In genomic region chr5:145158654-145159199, GRCh38 we compare ENCODE assay signal across 28 cellular contexts.
DNase-seq lines count a peak whose midpoint lies in the region; ATAC-seq, FAIRE-seq and TF ChIP-seq lines count a peak whose summit lies in the region.
"Had no signal": no experiment of that assay in that cellular context is flagged by ENCODE, and none has a peak within 500 bp of the region (broad histone marks: within the 10 kb centered on the region; RNA-seq: fewer than 3 reads in every experiment).

No MANE protein-coding gene starts in this region.

- dilution Hi-C loops in IMR-90 (cut with HindIII; ENCODE audit: low sequenced_read_pairs, unreplicated experiment): no loop called here

- H3K18ac ChIP-seq in IMR-90 (ENCODE audit: low read depth, low read length): peak overlapping the region; percentile 35

- peak overlapping the region; percentile 20; the same call in 1 of the 2 replicates for H2BK120ac ChIP-seq in IMR-90 (ENCODE audit: low read depth, low read length)

- H3K9me3 ChIP-seq in IMR-90 (ENCODE audit: control insufficient read depth, insufficient read depth, low read length) (no peaks in the 10 kb centered on the region), iPS-18c (ENCODE audit: control insufficient read depth, insufficient read depth, low read length) (peaks cover 2% of the 10 kb centered on the region), pancreas (no peaks in the 10 kb centered on the region)
- H3K9me3 ChIP-seq: adrenal gland, body of pancreas, Caco-2, left lung, Peyer's patch, thyroid gland had no signal

- H3K4me1 ChIP-seq in IMR-90 (ENCODE audit: control insufficient read depth, insufficient read depth, low read length) (peaks cover 4% of the 10 kb centered on the region; the same call in 1 of the 2 replicates), pancreas (peaks cover 0 to 2% (median 0%) of the 10 kb centered on the region in 3 donors)
- H3K4me1 ChIP-seq: adrenal gland, body of pancreas, left lung, Peyer's patch, thyroid gland had no signal

- H3K9me1 ChIP-seq in IMR-90 (ENCODE audit: insufficient read depth, low read length): no peaks in the 10 kb centered on the region

- peak overlapping the region; percentile 36 for H3K4me3 Mint-ChIP-seq in WTC11
- H3K4me3 Mint-ChIP-seq: activated CD4-positive, alpha-beta T cell treated with anti-CD3 and anti-CD28 coated beads, Interleukin-2, amount 10 ng/mL, durations not matched to agents 24 days and 14 days; activated naive CD4-positive, alpha-beta T cell treated with anti-CD3 and anti-CD28 coated beads for 36 hours; activated T-helper 1 cell treated with anti-CD3 and anti-CD28 coated beads, Interleukin-12 subunit alpha, Interleukin-12 subunit beta, Interleukin-2, Interleukin-4 antibody, amounts not matched to agents 30 ng/mL and 10 ng/mL and 1 ng/mL, durations not matched to agents 14 hours and 24 hours and 36 hours; immature natural killer cell; stimulated activated naive CD8-positive, alpha-beta T cell treated with anti-CD3 and anti-CD28 coated beads, Interleukin-15, Interleukin-2, amounts not matched to agents 100 ng/mL and 50 ng/mL, for 24 hours had no signal

- POLR2A ChIA-PET in IMR-90 (lab: Charles Lee; ENCODE audit: unreplicated experiment): interaction anchor here (0.7 kb wide), 1 partner anchor 918 kb away, joined by 3 read pairs; no protein-coding TSS in a partner anchor
- POLR2A ChIA-PET in WTC11 (lab: Charles Lee): no interaction called here

- in situ Hi-C loops in IMR-90 (cut with MboI; ENCODE audit: low sequenced_read_pairs): no loop called here

- BruUV-seq in IMR-90 (replicated peaks; lab: Mats Ljungman, UMichigan): no TSS peak

- TF ChIP-seq POLR2A in IMR-90 (IDR thresholded peaks at IDR 0.05; ENCODE audit: low read depth, low read length): no peak

- H3K4me2 ChIP-seq in IMR-90 (ENCODE audit: low read depth, low read length): peak overlapping the region; percentile 72

- no peak overlapping the region for H2AK5ac ChIP-seq in IMR-90 (ENCODE audit: low read depth, low read length)

- no peak overlapping the region for H2BK20ac ChIP-seq in IMR-90 (ENCODE audit: low read depth, low read length)

- H4K91ac ChIP-seq in IMR-90 (ENCODE audit: insufficient read depth, low read depth, low read length): no peak overlapping the region

- H3K56ac ChIP-seq in IMR-90 (ENCODE audit: extremely low read depth, insufficient read depth, low read length): no peak overlapping the region

- no CpG with 5 or more reads among the region's 5 CpGs for WGBS in IMR-90 (ENCODE audit: extremely low coverage in 2 of 2, insufficient read length in 1 of 2), 2 experiments
- 25 to 26% methylated on average over 5 of the region's 5 CpGs for WGBS in pancreas, 2 donors

- H3K36me3 ChIP-seq in IMR-90 (ENCODE audit: control insufficient read depth, insufficient read depth, low read length) (no peaks in the 10 kb centered on the region), pancreas (no peaks in the 10 kb centered on the region)
- H3K36me3 ChIP-seq: adrenal gland, left lung, Peyer's patch, thyroid gland, WERI-Rb-1 had no signal

- H3K27ac ChIP-seq in IMR-90 (ENCODE audit: insufficient read depth, low read length): no peak overlapping the region
- H3K27ac ChIP-seq in pancreas: no peak overlapping the region
- H3K27ac ChIP-seq: adrenal gland, body of pancreas, C4-2B, left lung, Peyer's patch, thyroid gland, WERI-Rb-1 had no signal

- no peak for ATAC-seq in IMR-90 (ENCODE audit: low read depth)
- peak; percentile 81 for ATAC-seq in WTC11
- peak in 3 of 4 donors; percentile 33 to 61 (median 60) for ATAC-seq in pancreas
- no peak for ATAC-seq in HG03354 (IDR thresholded peaks at IDR 0.05; ENCODE audit: poor library complexity, severe bottlenecking, unreplicated experiment)
- ATAC-seq: body of pancreas, HCT116, left lung had no signal

- no peak overlapping the region for H4K5ac ChIP-seq in IMR-90 (ENCODE audit: low read depth, low read length)

- H2BK15ac ChIP-seq in IMR-90 (ENCODE audit: low read depth, low read length): no peak overlapping the region

- no peak overlapping the region for H3K4me3 ChIP-seq in IMR-90 (ENCODE audit: insufficient read depth, low read depth, low read length)
- 0 out of 2 replicates have a peak overlapping the region, but pooled peaks have one; percentile 17 for H3K4me3 ChIP-seq in iPS-18c (ENCODE audit: insufficient read depth, low read depth, low read length)
- no peak overlapping the region for H3K4me3 ChIP-seq in pancreas
- H3K4me3 ChIP-seq: adrenal gland, body of pancreas, left lung, Peyer's patch, thyroid gland had no signal

- H3K79me1 ChIP-seq in IMR-90 (ENCODE audit: low read depth in 1 of 2, low read length in 2 of 2): no peaks in the 10 kb centered on the region

- no peaks in the 10 kb centered on the region for H4K20me1 ChIP-seq in IMR-90 (ENCODE audit: insufficient read depth, low read length)

- no peak overlapping the region for H2AFZ ChIP-seq in IMR-90 (replicated peaks; ENCODE audit: low read length, poor library complexity)

- H2BK5ac ChIP-seq in IMR-90 (ENCODE audit: low read depth, low read length, poor library complexity, severe bottlenecking): no peak overlapping the region

- intact Hi-C loops in IMR-90 (cut with micrococcal nuclease) (no loop called here), pancreas (cut with DNase I) (no loop called here)

- no peak for TF ChIP-seq RAD21 in IMR-90 (IDR thresholded peaks at IDR 0.05; ENCODE audit: low read length)

- no peak overlapping the region for H2AK9ac ChIP-seq in IMR-90 (replicated peaks; ENCODE audit: low read depth, low read length, poor library complexity)

- CTCF ChIA-PET in IMR-90 (lab: Yijun Ruan, JAX) (interaction anchor here (0.6 kb wide), 1 partner anchor 261 kb away, joined by 7 read pairs; no protein-coding TSS in a partner anchor), WTC11 (lab: Charles Lee) (no interaction called here)

- H3K4ac ChIP-seq in IMR-90 (ENCODE audit: low read depth, low read length): no peak overlapping the region

- no peaks in the 10 kb centered on the region for H3K36me3 Mint-ChIP-seq in WTC11
- H3K36me3 Mint-ChIP-seq: immature natural killer cell had no signal

- H3K27me3 Mint-ChIP-seq in WTC11 (ENCODE audit: low read depth): peaks cover 25% of the 10 kb centered on the region
- H3K27me3 Mint-ChIP-seq: activated CD4-positive, alpha-beta T cell treated with anti-CD3 and anti-CD28 coated beads, Interleukin-2, amount 10 ng/mL, durations not matched to agents 24 days and 14 days; stimulated activated naive CD8-positive, alpha-beta T cell treated with anti-CD3 and anti-CD28 coated beads, Interleukin-15, Interleukin-2, amounts not matched to agents 100 ng/mL and 50 ng/mL, for 24 hours had no signal

- peak overlapping the region; percentile 94 for H3K27ac Mint-ChIP-seq in WTC11
- H3K27ac Mint-ChIP-seq: activated CD4-positive, alpha-beta T cell treated with anti-CD3 and anti-CD28 coated beads, Interleukin-2, amount 10 ng/mL, durations not matched to agents 24 days and 14 days; activated naive CD4-positive, alpha-beta T cell treated with anti-CD3 and anti-CD28 coated beads for 36 hours; activated T-helper 1 cell treated with anti-CD3 and anti-CD28 coated beads, Interleukin-12 subunit alpha, Interleukin-12 subunit beta, Interleukin-2, Interleukin-4 antibody, amounts not matched to agents 30 ng/mL and 10 ng/mL and 1 ng/mL, durations not matched to agents 14 hours and 24 hours and 36 hours; immature natural killer cell; stimulated activated naive CD8-positive, alpha-beta T cell treated with anti-CD3 and anti-CD28 coated beads, Interleukin-15, Interleukin-2, amounts not matched to agents 100 ng/mL and 50 ng/mL, for 24 hours had no signal

- H4K8ac ChIP-seq in IMR-90 (ENCODE audit: low read depth in 2 of 2, low read length in 2 of 2): no peak overlapping the region

- H3K27me3 ChIP-seq in IMR-90 (ENCODE audit: control insufficient read depth, insufficient read depth, low read length) (no peaks in the 10 kb centered on the region), pancreas (no peaks in the 10 kb centered on the region)
- H3K27me3 ChIP-seq: adrenal gland, body of pancreas, dorsolateral prefrontal cortex, left lung, Peyer's patch, thyroid gland had no signal

- H3K9me3 Mint-ChIP-seq in WTC11: no peaks in the 10 kb centered on the region
- H3K9me3 Mint-ChIP-seq: activated CD4-positive, alpha-beta T cell treated with anti-CD3 and anti-CD28 coated beads, Interleukin-2, amount 10 ng/mL, durations not matched to agents 24 days and 14 days; activated T-helper 1 cell treated with anti-CD3 and anti-CD28 coated beads, Interleukin-12 subunit alpha, Interleukin-12 subunit beta, Interleukin-2, Interleukin-4 antibody, amounts not matched to agents 30 ng/mL and 10 ng/mL and 1 ng/mL, durations not matched to agents 14 hours and 24 hours and 36 hours had no signal

- peaks cover 45% of the 10 kb centered on the region for H3K4me1 Mint-ChIP-seq in WTC11
- H3K4me1 Mint-ChIP-seq: activated CD4-positive, alpha-beta T cell treated with anti-CD3 and anti-CD28 coated beads, Interleukin-2, amount 10 ng/mL, durations not matched to agents 24 days and 14 days; immature natural killer cell had no signal

- no peak overlapping the region for H3K23ac ChIP-seq in IMR-90 (ENCODE audit: low read depth, low read length)

- FAIRE-seq in pancreas (lab: Jason Lieb, UNC): no peak

- TF ChIP-seq CTCF in IMR-90 (conservative IDR thresholded peaks at IDR 0.05; ENCODE audit: low read depth, low read length) (no peak), WTC11 (IDR thresholded peaks at IDR 0.05) (no peak), pancreas (IDR thresholded peaks at IDR 0.05) (no peak)

- DNase-seq in IMR-90: no peak
- no peak for DNase-seq in WTC11 (ENCODE audit: low spot score)
- DNase-seq in pancreas: no peak
- no peak for DNase-seq in NCI-H1105 (lab: John Stamatoyannopoulos, UW)
- DNase-seq in activated CD4-positive, alpha-beta T cell treated with anti-CD3 and anti-CD28 coated beads, Interleukin-2, amount 50 U/mL, for 48 hours: no peak
- no peak for DNase-seq in glomerular visceral epithelial cell (ENCODE audit: extremely low spot score)
- DNase-seq: activated CD4-positive, alpha-beta T cell treated with anti-CD3 and anti-CD28 coated beads, Interleukin-2, amount 10 ng/mL, durations not matched to agents 24 days and 14 days; activated naive CD4-positive, alpha-beta T cell treated with anti-CD3 and anti-CD28 coated beads for 36 hours; adrenal gland; body of pancreas; Caco-2; DND-41; dorsolateral prefrontal cortex; glutamatergic neuron; immature natural killer cell; left lung; NCI-H187; Peyer's patch; SIG-M5; T-helper 9 cell; thyroid gland; WERI-Rb-1 had no signal

- no peak overlapping the region for H3K14ac ChIP-seq in IMR-90 (replicated peaks; ENCODE audit: low read depth, low read length)

- no peak overlapping the region for H3K9ac ChIP-seq in IMR-90 (ENCODE audit: low read depth, low read length)

TF ChIP-seq in IMR-90, 13 proteins besides CTCF, POLR2A, EP300 and RAD21 (continues in another document):
- TF ChIP-seq SMC3 (IDR thresholded peaks at IDR 0.05; ENCODE audit: low read depth, low read length) (no peak), MAZ (IDR thresholded peaks at IDR 0.05; ENCODE audit: borderline replicate concordance, low read depth, low read length) (no peak)

TF ChIP-seq in WTC11, 78 proteins besides CTCF, POLR2A, EP300 and RAD21 (continues in another document):
- TF ChIP-seq SMAD3 (CRISPR knock-in tag; IDR thresholded peaks at IDR 0.05; ENCODE audit: borderline replicate concordance) (no peak), ZNF416 (CRISPR knock-in tag; IDR thresholded peaks at IDR 0.05) (no peak), PRRX2 (CRISPR knock-in tag; IDR thresholded peaks at IDR 0.05) (no peak)

Comparison
In these comparisons a context has a peak if more than half of its experiments do, and no peak if none do; other contexts are left out.
1. ATAC-seq: peak in WTC11 (single experiment) and pancreas (3 of 4); none in IMR-90 (single experiment) and HG03354 (single experiment).